Comparison of ENCODE assay signal across 8 cellular contexts in genomic region chr1:217747156-217747769, GRCh38.
DNase-seq lines count a peak whose midpoint lies in the region; ATAC-seq and TF ChIP-seq lines count a peak whose summit lies in the region.

No MANE protein-coding gene starts in this region.

- H3K4me1 Mint-ChIP-seq in osteocyte (ENCODE audit: unreplicated experiment): no peaks in the 10 kb centered on the region
- no peaks in the 10 kb centered on the region for H3K4me1 Mint-ChIP-seq in activated T-cell treated with anti-CD3 and anti-CD28 coated beads, Interleukin-2, amount 50 U/mL, for 4 hours (ENCODE audit: low read depth)
- H3K4me1 Mint-ChIP-seq in stimulated activated naive CD8-positive, alpha-beta T cell treated with anti-CD3 and anti-CD28 coated beads, Interleukin-15, amount 100 ng/mL, for 72 hours: no peaks in the 10 kb centered on the region

- DNase-seq in DMS53 (lab: John Stamatoyannopoulos, UW) (peak; percentile 72), NCI-H82 treated with DMSO at 0.1 percent for 48 hours (lab: John Stamatoyannopoulos, UW; ENCODE audit: unreplicated experiment) (peak; percentile 27), dedifferentiated amniotic fluid mesenchymal stem cell (ENCODE audit: extremely low spot score) (peak; percentile 63), osteocyte (ENCODE audit: extremely low spot score, unreplicated experiment) (no peak), ureter (ENCODE audit: low spot score) (no peak)
- no peak for DNase-seq in activated T-cell treated with anti-CD3 and anti-CD28 coated beads, Interleukin-2, amount 50 U/mL, for 4 hours
- no peak for DNase-seq in stimulated activated naive CD8-positive, alpha-beta T cell treated with anti-CD3 and anti-CD28 coated beads, Interleukin-15, amount 100 ng/mL, for 72 hours

- peak; percentile 79 for TF ChIP-seq CTCF in osteocyte (IDR thresholded peaks at IDR 0.05)

- no peaks in the 10 kb centered on the region for H3K9me3 Mint-ChIP-seq in osteocyte (ENCODE audit: unreplicated experiment)
- no peaks in the 10 kb centered on the region for H3K9me3 Mint-ChIP-seq in activated T-cell treated with anti-CD3 and anti-CD28 coated beads, Interleukin-2, amount 50 U/mL, for 4 hours
- no peaks in the 10 kb centered on the region for H3K9me3 Mint-ChIP-seq in stimulated activated naive CD8-positive, alpha-beta T cell treated with anti-CD3 and anti-CD28 coated beads, Interleukin-15, amount 100 ng/mL, for 72 hours

- peak; percentile 61 for ATAC-seq in HG03066 (IDR thresholded peaks at IDR 0.05; ENCODE audit: low read depth, unreplicated experiment)
- ATAC-seq in activated T-cell treated with anti-CD3 and anti-CD28 coated beads, Interleukin-2, amount 50 U/mL, for 4 hours: no peak
- ATAC-seq in stimulated activated naive CD8-positive, alpha-beta T cell treated with anti-CD3 and anti-CD28 coated beads, Interleukin-15, amount 100 ng/mL, for 72 hours: no peak

- H3K36me3 Mint-ChIP-seq in osteocyte (ENCODE audit: unreplicated experiment): no peaks in the 10 kb centered on the region
- no peaks in the 10 kb centered on the region for H3K36me3 Mint-ChIP-seq in activated T-cell treated with anti-CD3 and anti-CD28 coated beads, Interleukin-2, amount 50 U/mL, for 4 hours (ENCODE audit: insufficient read depth)

- no peak overlapping the region for H3K4me3 Mint-ChIP-seq in osteocyte (ENCODE audit: unreplicated experiment)
- no peak overlapping the region for H3K4me3 Mint-ChIP-seq in activated T-cell treated with anti-CD3 and anti-CD28 coated beads, Interleukin-2, amount 50 U/mL, for 4 hours
- H3K4me3 Mint-ChIP-seq in stimulated activated naive CD8-positive, alpha-beta T cell treated with anti-CD3 and anti-CD28 coated beads, Interleukin-15, amount 100 ng/mL, for 72 hours: no peak overlapping the region

- H3K27ac Mint-ChIP-seq in osteocyte (ENCODE audit: unreplicated experiment): no peak overlapping the region
- no peak overlapping the region for H3K27ac Mint-ChIP-seq in stimulated activated naive CD8-positive, alpha-beta T cell treated with anti-CD3 and anti-CD28 coated beads, Interleukin-15, amount 100 ng/mL, for 72 hours

- peaks cover 15% of the 10 kb centered on the region for H3K27me3 Mint-ChIP-seq in osteocyte (ENCODE audit: unreplicated experiment)
- no peaks in the 10 kb centered on the region for H3K27me3 Mint-ChIP-seq in activated T-cell treated with anti-CD3 and anti-CD28 coated beads, Interleukin-2, amount 50 U/mL, for 4 hours (ENCODE audit: low read depth)
- H3K27me3 Mint-ChIP-seq in stimulated activated naive CD8-positive, alpha-beta T cell treated with anti-CD3 and anti-CD28 coated beads, Interleukin-15, amount 100 ng/mL, for 72 hours: no peaks in the 10 kb centered on the region

Comparison
In these comparisons a context has a peak if more than half of its experiments do, and no peak if none do; other contexts are left out.
1. DNase-seq: peak in DMS53 (single experiment), NCI-H82 treated with DMSO at 0.1 percent for 48 hours (single experiment) and dedifferentiated amniotic fluid mesenchymal stem cell (single experiment); none in osteocyte (single experiment), activated T-cell treated with anti-CD3 and anti-CD28 coated beads, Interleukin-2, amount 50 U/mL, for 4 hours (single experiment), ureter (single experiment) and stimulated activated naive CD8-positive, alpha-beta T cell treated with anti-CD3 and anti-CD28 coated beads, Interleukin-15, amount 100 ng/mL, for 72 hours (0 of 2).